10 cellular contexts compared by ENCODE assay signal in genomic region chr4:75727073-75727472, GRCh38. TPM values are rescaled to one million over a fixed set of nuclear protein-coding genes. Genes with fewer than 3 reads are reported as not detected.
DNase-seq lines count a peak whose midpoint lies in the region; ATAC-seq and TF ChIP-seq lines count a peak whose summit lies in the region.
"Had no signal": no experiment of that assay in that cellular context is flagged by ENCODE, and none has a peak within 500 bp of the region (broad histone marks: within the 10 kb centered on the region; RNA-seq: fewer than 3 reads in every experiment).

No MANE protein-coding gene starts in this region.

- no peaks in the 10 kb centered on the region for H3K9me3 Mint-ChIP-seq in activated naive CD8-positive, alpha-beta T cell treated with anti-CD3 and anti-CD28 coated beads, Interleukin-2, amount 50 U/mL, for 24 hours
- no peaks in the 10 kb centered on the region for H3K9me3 Mint-ChIP-seq in type B pancreatic cell

- intact Hi-C loops in heart left ventricle (cut with DNase I) = loop anchor here in 1 of 10 donors (10.0 kb wide), 1 partner anchor 58 kb away; no protein-coding TSS in a partner anchor
- intact Hi-C loops in left cardiac atrium (cut with DNase I) = loop anchor here in 1 of 2 donors (10.0 kb wide), 1 partner anchor 52 kb away; the partner anchor contains the start of gene G3BP2
- intact Hi-C loops in lower lobe of right lung (cut with DNase I) = no loop called here

- no peaks in the 10 kb centered on the region for H3K9me3 ChIP-seq in heart left ventricle
- H3K9me3 ChIP-seq in lower lobe of right lung = no peaks in the 10 kb centered on the region

- peak overlapping the region; percentile 3 for H3K27ac Mint-ChIP-seq in activated naive CD8-positive, alpha-beta T cell treated with anti-CD3 and anti-CD28 coated beads, Interleukin-2, amount 50 U/mL, for 24 hours
- H3K27ac Mint-ChIP-seq in type B pancreatic cell = peak overlapping the region; percentile 24

- H3K27me3 ChIP-seq in heart left ventricle (no peaks in the 10 kb centered on the region), lower lobe of right lung (ENCODE audit: low read depth) (no peaks in the 10 kb centered on the region)

- DNase-seq in heart left ventricle (no peak), left cardiac atrium (no peak), lower lobe of right lung (no peak), type B pancreatic cell (ENCODE audit: extremely low spot score, unreplicated experiment) (no peak), NCI-H1105 (lab: John Stamatoyannopoulos, UW) (no peak)
- DNase-seq in activated naive CD8-positive, alpha-beta T cell treated with anti-CD3 and anti-CD28 coated beads, Interleukin-2, amount 50 U/mL, for 24 hours = no peak
- DNase-seq: islet precursor cell, NCI-H1417 treated with DMSO at 0.1 percent for 48 hours had no signal

- H3K27me3 Mint-ChIP-seq in activated naive CD8-positive, alpha-beta T cell treated with anti-CD3 and anti-CD28 coated beads, Interleukin-2, amount 50 U/mL, for 24 hours = peaks cover 3% of the 10 kb centered on the region
- H3K27me3 Mint-ChIP-seq in type B pancreatic cell = no peaks in the 10 kb centered on the region

- H3K4me1 ChIP-seq in heart left ventricle = peaks cover 0 to 73% (median 39%) of the 10 kb centered on the region in 12 donors
- peaks cover 64% of the 10 kb centered on the region for H3K4me1 ChIP-seq in lower lobe of right lung

- H3K4me3 ChIP-seq in heart left ventricle = peak overlapping the region in 9 of 12 donors; percentile 14 to 99 (median 94)
- peak overlapping the region; percentile 97 for H3K4me3 ChIP-seq in lower lobe of right lung

- no peak for TF ChIP-seq CTCF in heart left ventricle (IDR thresholded peaks at IDR 0.05)
- TF ChIP-seq CTCF in lower lobe of right lung (IDR thresholded peaks at IDR 0.05) = no peak
- no peak for TF ChIP-seq CTCF in type B pancreatic cell (conservative IDR thresholded peaks at IDR 0.05)

- peak overlapping the region; percentile 65 for H3K4me3 Mint-ChIP-seq in activated naive CD8-positive, alpha-beta T cell treated with anti-CD3 and anti-CD28 coated beads, Interleukin-2, amount 50 U/mL, for 24 hours
- H3K4me3 Mint-ChIP-seq in type B pancreatic cell = peak overlapping the region; percentile 76

- peaks cover 63% of the 10 kb centered on the region for H3K4me1 Mint-ChIP-seq in activated naive CD8-positive, alpha-beta T cell treated with anti-CD3 and anti-CD28 coated beads, Interleukin-2, amount 50 U/mL, for 24 hours
- H3K4me1 Mint-ChIP-seq in type B pancreatic cell (ENCODE audit: unreplicated experiment) = peaks cover 35% of the 10 kb centered on the region

- H3K36me3 Mint-ChIP-seq in activated naive CD8-positive, alpha-beta T cell treated with anti-CD3 and anti-CD28 coated beads, Interleukin-2, amount 50 U/mL, for 24 hours (ENCODE audit: low read depth) = peaks cover 8% of the 10 kb centered on the region
- peaks cover 4% of the 10 kb centered on the region for H3K36me3 Mint-ChIP-seq in type B pancreatic cell

- WGBS in heart left ventricle, 4 donors = 47 to 59% (median 52%) methylated on average over 1 of the region's 1 CpG

- ATAC-seq in heart left ventricle = no peak
- no peak for ATAC-seq in left cardiac atrium
- no peak for ATAC-seq in activated naive CD8-positive, alpha-beta T cell treated with anti-CD3 and anti-CD28 coated beads, Interleukin-2, amount 50 U/mL, for 24 hours
- ATAC-seq in lower lobe of right lung = no peak
- ATAC-seq in HG03571 (IDR thresholded peaks at IDR 0.05; ENCODE audit: unreplicated experiment) = no peak
- no peak for ATAC-seq in HG03045 (IDR thresholded peaks at IDR 0.05; ENCODE audit: unreplicated experiment)

- H3K27ac ChIP-seq in heart left ventricle (peak overlapping the region; percentile 3 to 99 (median 96)), lower lobe of right lung (no peak overlapping the region)

- no peak for TF ChIP-seq POLR2A in heart left ventricle (IDR thresholded peaks at IDR 0.05)

- no peaks in the 10 kb centered on the region for H3K36me3 ChIP-seq in heart left ventricle
- no peaks in the 10 kb centered on the region for H3K36me3 ChIP-seq in lower lobe of right lung

RNA-seq across cellular contexts. Expression of gene USO1, which starts 2.7 kb away (rescaled TPM):
- total RNA-seq in heart left ventricle (10 to 100 TPM; 71.8 to 87.1 (median 77.3) TPM), left cardiac atrium (10 to 100 TPM; 77.9 to 84.5 TPM), lower lobe of right lung (55.6 TPM), type B pancreatic cell (ENCODE audit: low replicate concordance) (55.4 and 63.7 TPM in 2 replicates)
- polyA plus RNA-seq in heart left ventricle = 10 to 100 TPM; 28.6 to 70.0 TPM

RNA-seq across cellular contexts. Expression of gene G3BP2, which starts 53.9 kb away (rescaled TPM):
- total RNA-seq in heart left ventricle (100 to 1,000 TPM in 2 of 9 donors, 10 to 100 TPM in 7; 70.8 to 126 (median 87.6) TPM), left cardiac atrium (100 to 1,000 TPM in 1 of 2 donors, 10 to 100 TPM in 1; 68.5 to 110 TPM), lower lobe of right lung (101 TPM), type B pancreatic cell (ENCODE audit: low replicate concordance) (129 and 133 TPM in 2 replicates)
- polyA plus RNA-seq in heart left ventricle = 10 to 100 TPM; 13.0 to 57.4 TPM
